19 cellular contexts compared by ENCODE assay signal in the genomic region with DNA sequence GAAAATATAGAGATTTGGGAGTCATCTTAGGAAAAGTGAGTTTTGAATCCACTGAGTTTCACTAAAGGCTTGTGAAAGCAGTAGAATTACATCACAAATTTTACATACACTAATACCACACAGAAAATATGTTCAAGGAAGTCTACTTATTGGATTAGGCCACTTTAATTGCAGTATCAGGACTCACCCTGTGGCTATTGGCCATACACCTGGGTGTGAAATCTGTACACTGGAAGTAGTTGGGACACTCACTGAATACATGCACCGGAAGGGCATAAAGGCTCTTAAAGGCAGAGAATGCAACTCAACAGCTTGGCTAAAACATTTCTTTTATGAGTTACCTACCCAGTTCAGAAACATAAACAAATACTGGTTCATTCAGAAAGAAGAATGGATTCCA. TPM values are rescaled to one million over a fixed set of nuclear protein-coding genes. Genes with fewer than 3 reads are reported as not detected.
DNase-seq lines count a peak whose midpoint lies in the region; ATAC-seq and TF ChIP-seq lines count a peak whose summit lies in the region.
"Had no signal": no experiment of that assay in that cellular context is flagged by ENCODE, and none has a peak within 500 bp of the region (broad histone marks: within the 10 kb centered on the region; RNA-seq: fewer than 3 reads in every experiment).

No MANE protein-coding gene starts in this region.

- TF ChIP-seq CTCF in left ventricle myocardium inferior (IDR thresholded peaks at IDR 0.05; ENCODE audit: borderline replicate concordance) (no peak), right lobe of liver (IDR thresholded peaks at IDR 0.05) (no peak), uterus (IDR thresholded peaks at IDR 0.05) (no peak)

- DNase-seq in left ventricle myocardium inferior = no peak
- DNase-seq in right cardiac atrium = no peak
- DNase-seq in caudate nucleus (lab: John Stamatoyannopoulos, UW) = no peak
- no peak for DNase-seq in right lobe of liver
- DNase-seq in uterus = no peak
- no peak for DNase-seq in NCI-H1436 (lab: John Stamatoyannopoulos, UW)
- DNase-seq in cortex of kidney (lab: John Stamatoyannopoulos, UW) = no peak
- DNase-seq: BE2C; Caco-2; CD4-positive, CD25-positive, alpha-beta regulatory T cell; NCI-H1436 treated with DMSO at 0.1 percent for 48 hours; NCI-H2029; NCI-H345; NCI-H526 had no signal

- intact Hi-C loops in left ventricle myocardium inferior (cut with micrococcal nuclease) (no loop called here), right cardiac atrium (cut with DNase I) (no loop called here), right lobe of liver (cut with DNase I) (no loop called here), uterus (cut with DNase I; ENCODE audit: low total_unique reads) (no loop called here)

- H3K36me3 ChIP-seq in left ventricle myocardium inferior = no peaks in the 10 kb centered on the region
- no peaks in the 10 kb centered on the region for H3K36me3 ChIP-seq in right lobe of liver
- no peaks in the 10 kb centered on the region for H3K36me3 ChIP-seq in uterus
- H3K36me3 ChIP-seq: BE2C had no signal

- H3K9me3 ChIP-seq in left ventricle myocardium inferior (replicated peaks) = no peaks in the 10 kb centered on the region
- H3K9me3 ChIP-seq in right cardiac atrium (ENCODE audit: control insufficient read depth, low read length) = no peaks in the 10 kb centered on the region
- H3K9me3 ChIP-seq in right lobe of liver = no peaks in the 10 kb centered on the region
- H3K9me3 ChIP-seq in uterus = no peaks in the 10 kb centered on the region
- H3K9me3 ChIP-seq: BE2C, Caco-2 had no signal

- H3K27me3 ChIP-seq in left ventricle myocardium inferior (ENCODE audit: low read depth) (no peaks in the 10 kb centered on the region), right cardiac atrium (ENCODE audit: control insufficient read depth, insufficient read depth) (no peaks in the 10 kb centered on the region), right lobe of liver (no peaks in the 10 kb centered on the region), uterus (no peaks in the 10 kb centered on the region)
- H3K27me3 ChIP-seq: BE2C had no signal

- ATAC-seq in right cardiac atrium (no peak), right lobe of liver (no peak), HG03442 (IDR thresholded peaks at IDR 0.05; ENCODE audit: unreplicated experiment) (no peak)
- ATAC-seq: Panc1 had no signal

- TF ChIP-seq POLR2A in right lobe of liver (IDR thresholded peaks at IDR 0.05) = no peak
- TF ChIP-seq POLR2A in uterus (IDR thresholded peaks at IDR 0.05) = no peak

- 94% methylated on average over 1 of the region's 1 CpG for WGBS in right cardiac atrium
- WGBS in right lobe of liver (ENCODE audit: insufficient coverage, low coverage, low lambda C conversion rate, missing lambda C conversion rate) = 75% methylated on average over 1 of the region's 1 CpG

- H3K27ac ChIP-seq in left ventricle myocardium inferior (replicated peaks) (peak overlapping the region; percentile 83), right cardiac atrium (ENCODE audit: low read length) (no peak overlapping the region), caudate nucleus (ENCODE audit: low read depth, low read length) (peak overlapping the region; percentile 37), right lobe of liver (peak overlapping the region in 2 of 3 donors; percentile 12 to 33), uterus (peak overlapping the region; percentile 6 to 15)
- H3K27ac ChIP-seq: KMS-11 had no signal

- H3K4me3 ChIP-seq in left ventricle myocardium inferior = no peak overlapping the region
- no peak overlapping the region for H3K4me3 ChIP-seq in right cardiac atrium (ENCODE audit: low read length)
- H3K4me3 ChIP-seq in right lobe of liver = no peak overlapping the region
- no peak overlapping the region for H3K4me3 ChIP-seq in uterus

- H3K4me1 ChIP-seq in left ventricle myocardium inferior (peaks cover 24% of the 10 kb centered on the region), right cardiac atrium (ENCODE audit: control insufficient read depth, insufficient read depth, low read length) (peaks cover 2% of the 10 kb centered on the region), right lobe of liver (peaks cover 0 to 34% (median 5%) of the 10 kb centered on the region in 4 donors), uterus (no peaks in the 10 kb centered on the region)
- H3K4me1 ChIP-seq: BE2C, Caco-2 had no signal

RNA-seq across cellular contexts. Expression of gene MAOB, which starts 19.8 kb away (rescaled TPM):
- 157 TPM for total RNA-seq in left ventricle myocardium inferior
- 10 to 100 TPM; 71.7 to 93.6 (median 84.3) TPM for total RNA-seq in right cardiac atrium
- 59.7 TPM for polyA plus RNA-seq in right cardiac atrium
- total RNA-seq in right lobe of liver = 100 to 1,000 TPM in 4 of 6 experiments, 10 to 100 TPM in 2; 70.0 to 253 (median 122) TPM
- total RNA-seq in uterus = 100 to 1,000 TPM in 1 of 4 donors, 10 to 100 TPM in 3; 32.9 to 131 (median 58.2) TPM
- total RNA-seq: A172; CD4-positive, CD25-positive, alpha-beta regulatory T cell; H4 had no signal
